Comparison of ENCODE assay signal across 11 cellular contexts in genomic region chr7:1060315-1061080, GRCh38. TPM values are rescaled to one million over a fixed set of nuclear protein-coding genes. Genes with fewer than 3 reads are reported as not detected.
DNase-seq lines count a peak whose midpoint lies in the region; ATAC-seq, FAIRE-seq and TF ChIP-seq lines count a peak whose summit lies in the region.
"Had no signal": no experiment of that assay in that cellular context is flagged by ENCODE, and none has a peak within 500 bp of the region (broad histone marks: within the 10 kb centered on the region; RNA-seq: fewer than 3 reads in every experiment).

No MANE protein-coding gene starts in this region.

- TF ChIP-seq RAD21 in H1 (IDR thresholded peaks at IDR 0.05 in 1 of 2, conservative IDR thresholded peaks at IDR 0.05 in 1 of 2; ENCODE audit: low read depth in 2 of 2, low read length in 2 of 2) (no peak), liver (IDR thresholded peaks at IDR 0.05) (no peak)

- FAIRE-seq in H1 (lab: Jason Lieb, UNC) (no peak), urothelium cell line (lab: Jason Lieb, UNC) (peak; percentile 86), HTR-8/SVneo (lab: Jason Lieb, UNC) (no peak)
- FAIRE-seq: TTC549 had no signal

- 0 out of 2 replicates have a peak overlapping the region, but pooled peaks have one; percentile 88 for H2BK15ac ChIP-seq in H1 (ENCODE audit: low read length)

- no peak overlapping the region for H2BK20ac ChIP-seq in H1 (ENCODE audit: low read length)

- no peak overlapping the region for H4K91ac ChIP-seq in H1 (replicated peaks; ENCODE audit: insufficient read length, low read length)

- peak overlapping the region; percentile 15 to 55 (median 30); a peak in 6 of 8 replicates for H3K4me3 ChIP-seq in H1 (ENCODE audit: extremely low read depth in 1 of 4, insufficient read depth in 2 of 4, low read depth in 3 of 4, low read length in 4 of 4)
- no peak overlapping the region for H3K4me3 ChIP-seq in liver (ENCODE audit: low read depth in 1 of 3, low read length in 3 of 3)

- no peaks in the 10 kb centered on the region for H3K9me3 ChIP-seq in H1 (ENCODE audit: insufficient read depth in 2 of 2, low read depth in 1 of 2, low read length in 1 of 2)
- H3K9me3 ChIP-seq in liver (ENCODE audit: control insufficient read depth in 4 of 4, low read length in 3 of 4): no peaks in the 10 kb centered on the region

- H3K79me2 ChIP-seq in H1 (ENCODE audit: control insufficient read depth in 1 of 2, insufficient read depth in 2 of 2, low read length in 2 of 2): no peaks in the 10 kb centered on the region; a peak in 1 of 4 replicates

- TF ChIP-seq POLR2A in H1 (IDR thresholded peaks at IDR 0.05; ENCODE audit: control extremely low read depth in 1 of 2, low read depth in 2 of 2, low read length in 2 of 2) (no peak), GM18505 (IDR thresholded peaks at IDR 0.05; ENCODE audit: borderline replicate concordance, extremely low read depth, insufficient read depth, insufficient read length) (no peak)

- peaks cover 14 to 16% of the 10 kb centered on the region in 2 experiments for H4K20me1 ChIP-seq in H1 (replicated peaks in 1 of 2; ENCODE audit: control insufficient read depth in 1 of 2, insufficient read depth in 2 of 2, low read length in 2 of 2)

- H3K9ac ChIP-seq in H1 (replicated peaks in 1 of 4; ENCODE audit: extremely low read depth in 1 of 4, low read depth in 3 of 4, low read length in 3 of 4): peak overlapping the region in 1 of 4 experiments; percentile 33; a peak in 2 of 7 replicates
- H3K9ac ChIP-seq in liver (ENCODE audit: low read depth in 1 of 2, low read length in 2 of 2): peak overlapping the region in 1 of 2 donors; percentile 24

- H4K5ac ChIP-seq in H1 (ENCODE audit: insufficient read length, low read depth, low read length): no peak overlapping the region

- POLR2A ChIA-PET in H1 (lab: Charles Lee; ENCODE audit: partially characterized antibody): interaction anchor here (0.5 to 2.0 kb wide), 9 partner anchors 9 to 107 kb away, joined by 3 to 6 read pairs (median 3); partner anchors contain the start of gene GPR146

- H3K36me3 ChIP-seq in H1 (ENCODE audit: control insufficient read depth in 2 of 4, insufficient read depth in 4 of 4, low read length in 3 of 4): peaks cover 0 to 11% (median 0%) of the 10 kb centered on the region in 4 experiments; a peak in 1 of 8 replicates
- no peaks in the 10 kb centered on the region for H3K36me3 ChIP-seq in liver (ENCODE audit: control insufficient read depth in 4 of 4, insufficient read depth in 3 of 4, low read depth in 1 of 4, low read length in 3 of 4)

- H3K4me2 ChIP-seq in H1 (ENCODE audit: insufficient read depth in 1 of 2, low read depth in 2 of 2, low read length in 2 of 2): peak overlapping the region; percentile 62 to 89

- peak overlapping the region; percentile 41; the same call in 1 of the 2 replicates for H4K8ac ChIP-seq in H1 (ENCODE audit: extremely low read depth, insufficient read depth, low read length)

- no peak overlapping the region for H2BK5ac ChIP-seq in H1 (ENCODE audit: low read depth, low read length)

- H2AFZ ChIP-seq in H1 (ENCODE audit: low read length): no peak overlapping the region

- CTCF ChIA-PET in H1 (lab: Charles Lee; ENCODE audit: partially characterized antibody): interaction anchor here (0.5 to 8.1 kb wide), 12 partner anchors 10 to 151 kb away, joined by 3 to 76 read pairs (median 4); partner anchors contain the start of gene GPR146

- peaks cover 5% of the 10 kb centered on the region; the same call in 1 of the 2 replicates for H3K79me1 ChIP-seq in H1 (ENCODE audit: low read depth, low read length)

- no peak overlapping the region for H2BK120ac ChIP-seq in H1 (replicated peaks; ENCODE audit: low read depth, low read length)

- DNase-seq in NCI-H82 (lab: John Stamatoyannopoulos, UW) (peak; percentile 51), H1 (ENCODE audit: low read depth in 1 of 2, low spot score in 2 of 2) (no peak), urothelium cell line (ENCODE audit: low spot score) (no peak), HTR-8/SVneo (ENCODE audit: insufficient read length, low spot score) (no peak)
- DNase-seq: KG1 had no signal

- H3K14ac ChIP-seq in H1 (ENCODE audit: insufficient read length): no peak overlapping the region

- H3K18ac ChIP-seq in H1 (ENCODE audit: extremely low read depth, low read length): no peak overlapping the region

- H2AK5ac ChIP-seq in H1 (ENCODE audit: low read depth, low read length): no peak overlapping the region

- no peaks in the 10 kb centered on the region; the same call in 1 of the 2 replicates for H3K23me2 ChIP-seq in H1 (ENCODE audit: low read depth, low read length)

- H3K4ac ChIP-seq in H1 (replicated peaks; ENCODE audit: insufficient read length, low read depth, low read length): no peak overlapping the region

- no peak for ATAC-seq in GM19463 (IDR thresholded peaks at IDR 0.05; ENCODE audit: unreplicated experiment)
- ATAC-seq in GM18505 (IDR thresholded peaks at IDR 0.05; ENCODE audit: unreplicated experiment): no peak

- TF ChIP-seq CTCF in H1 (IDR thresholded peaks at IDR 0.05; ENCODE audit: control extremely low read depth in 1 of 3, insufficient read depth in 1 of 3, low read depth in 1 of 3, low read length in 3 of 3) (no peak), liver (IDR thresholded peaks at IDR 0.05; ENCODE audit: low read depth, low read length, missing input control) (no peak)

- peak overlapping the region; percentile 50; the same call in 1 of the 2 replicates for H2BK12ac ChIP-seq in H1 (ENCODE audit: low read depth, low read length)

- H3K4me1 ChIP-seq in H1 (replicated peaks in 1 of 4; ENCODE audit: control insufficient read depth in 3 of 4, insufficient read depth in 4 of 4, low read length in 3 of 4) (peaks cover 0 to 16% (median 11%) of the 10 kb centered on the region in 4 experiments; a peak in 6 of 7 replicates), liver (ENCODE audit: control insufficient read depth in 4 of 4, insufficient read depth in 4 of 4, low read length in 3 of 4) (peaks cover 6 to 20% (median 13%) of the 10 kb centered on the region in 4 donors)

- no peaks in the 10 kb centered on the region for H3K27me3 ChIP-seq in H1 (replicated peaks in 1 of 4; ENCODE audit: control insufficient read depth in 3 of 4, extremely low read depth in 1 of 4, insufficient read depth in 3 of 4, low read length in 3 of 4)
- no peaks in the 10 kb centered on the region for H3K27me3 ChIP-seq in liver (ENCODE audit: control insufficient read depth in 4 of 4, insufficient read depth in 4 of 4, low read length in 3 of 4)

- H3K56ac ChIP-seq in H1 (replicated peaks; ENCODE audit: insufficient read length, low read depth, low read length): no peak overlapping the region

- TF ChIP-seq EP300 in H1 (IDR thresholded peaks at IDR 0.05; ENCODE audit: borderline replicate concordance in 1 of 2, low read depth in 2 of 2, low read length in 2 of 2): no peak

- no peak overlapping the region for H3K27ac ChIP-seq in H1 (ENCODE audit: low read depth, low read length)
- H3K27ac ChIP-seq in liver (ENCODE audit: low read depth in 1 of 2, low read length in 2 of 2): no peak overlapping the region

- 64% methylated on average over 32 of the region's 35 CpGs; no CpG with 5 or more reads in 1 of the 2 experiments for WGBS in H1 (ENCODE audit: extremely low coverage in 1 of 2, insufficient coverage in 1 of 2, insufficient read length in 1 of 2, insufficient replicate concordance in 2 of 2, low coverage in 1 of 2, low lambda C conversion rate in 2 of 2, missing lambda C conversion rate in 1 of 2), 2 experiments
- WGBS in liver: 41% methylated on average over 35 of the region's 35 CpGs

- H3K23ac ChIP-seq in H1 (ENCODE audit: insufficient read length): no peak overlapping the region

TF ChIP-seq in H1, 55 proteins besides CTCF, POLR2A, EP300 and RAD21 (continues in another document):
- TF ChIP-seq TEAD4 (IDR thresholded peaks at IDR 0.05; ENCODE audit: low read depth, low read length) (peak; percentile 84), SUZ12 (IDR thresholded peaks at IDR 0.05; ENCODE audit: low read length) (no peak), EZH2 (IDR thresholded peaks at IDR 0.05; ENCODE audit: low read depth, low read length, severe bottlenecking) (no peak), CREB1 (IDR thresholded peaks at IDR 0.05) (0 out of 2 replicates have a peak, but pooled peaks have one; percentile 21), BACH1 (IDR thresholded peaks at IDR 0.05; ENCODE audit: low read length) (peak; percentile 32; the same call in 1 of the 2 replicates)

TF ChIP-seq in liver, 16 proteins besides CTCF, POLR2A, EP300 and RAD21 (continues in another document):
- peak; percentile 49 to 55 for TF ChIP-seq HNF4A (conservative IDR thresholded peaks at IDR 0.05)
- no peak for TF ChIP-seq JUND (IDR thresholded peaks at IDR 0.05)
- TF ChIP-seq GABPA (IDR thresholded peaks at IDR 0.05 in 1 of 2, conservative IDR thresholded peaks at IDR 0.05 in 1 of 2): no peak
- TF ChIP-seq TAF1 (conservative IDR thresholded peaks at IDR 0.05): no peak
- TF ChIP-seq SP1 (IDR thresholded peaks at IDR 0.05): peak; percentile 42
- TF ChIP-seq FOXA2 (IDR thresholded peaks at IDR 0.05): peak; percentile 8
- TF ChIP-seq MAX (IDR thresholded peaks at IDR 0.05): no peak

RNA-seq across cellular contexts. Expression of gene GPR146, which starts 16.2 kb away (rescaled TPM):
- total RNA-seq in H1 (2021; fragmentation: NEBNext Ultra II Directional; extraction: Animal tissue kit (Norgen Biotek cat#: 25700)): 0.54 and 1.8 TPM in 2 replicates
- 2.7 and 3.9 TPM in 2 replicates for polyA plus RNA-seq in H1 (2011; rRNA removed)
- polyA plus RNA-seq in H1 (2011; cell fraction: cytosol; rRNA removed): 2.5 TPM
- polyA plus RNA-seq in H1 (2011; cell fraction: nucleus; rRNA removed): 3.3 TPM
- polyA plus RNA-seq in H1 (2012, experiment 1 of 2): 0.62 to 1.8 TPM (median 1.3 TPM) in 4 replicates
- polyA plus RNA-seq in H1 (2012, experiment 2 of 2): 2.0 TPM
- polyA plus RNA-seq in H1 (2013, experiment 1 of 2): 1.1 TPM
- polyA plus RNA-seq in H1 (2013, experiment 2 of 2): 0.79 TPM
- 2.9 and 4.5 TPM in 2 replicates for polyA minus RNA-seq in H1 (2011; rRNA and poly(A)+ RNA removed)
- polyA minus RNA-seq in H1 (2011; cell fraction: cytosol; rRNA and poly(A)+ RNA removed): 0.81 TPM
- polyA minus RNA-seq in H1 (2011; cell fraction: nucleus; rRNA and poly(A)+ RNA removed): 3.9 TPM
- 10 to 100 TPM; 27.9 to 33.5 TPM for total RNA-seq in liver
- polyA plus RNA-seq in liver: 10 to 100 TPM; 15.5 to 25.4 TPM
- polyA plus RNA-seq: neural cell had no signal

RNA-seq across cellular contexts. Expression of gene GPER1, which starts 27.4 kb away (rescaled TPM):
- 0.24 and 0.52 TPM in 2 replicates for total RNA-seq in H1 (2021; fragmentation: NEBNext Ultra II Directional; extraction: Animal tissue kit (Norgen Biotek cat#: 25700))
- 0.47 and 0.78 TPM in 2 replicates for polyA plus RNA-seq in H1 (2011; rRNA removed)
- polyA plus RNA-seq in H1 (2011; cell fraction: cytosol; rRNA removed): 0.56 TPM
- polyA plus RNA-seq in H1 (2011; cell fraction: nucleus; rRNA removed): 1.00 TPM
- polyA plus RNA-seq in H1 (2012, experiment 1 of 2): 0.36 to 0.68 TPM (median 0.62 TPM) in 4 replicates
- 0.17 TPM for polyA plus RNA-seq in H1 (2012, experiment 2 of 2)
- polyA plus RNA-seq in H1 (2013, experiment 1 of 2): 0.20 TPM
- polyA plus RNA-seq in H1 (2013, experiment 2 of 2): 0.20 TPM
- polyA minus RNA-seq in H1 (2011; rRNA and poly(A)+ RNA removed): 0.16 and 0.27 TPM in 2 replicates
- not detected for polyA minus RNA-seq in H1 (2011; cell fraction: cytosol; rRNA and poly(A)+ RNA removed)
- 0.70 TPM for polyA minus RNA-seq in H1 (2011; cell fraction: nucleus; rRNA and poly(A)+ RNA removed)
- 1 to 10 TPM; 2.9 to 6.7 TPM for total RNA-seq in liver
- 10 to 100 TPM in 1 of 2 donors, 1 to 10 TPM in 1; 8.0 to 23.1 TPM for polyA plus RNA-seq in liver
- total RNA-seq: activated naive CD4-positive, alpha-beta T cell treated with anti-CD3 and anti-CD28 coated beads for 36 hours had no signal
- polyA plus RNA-seq: neural cell had no signal

Comparison
In these comparisons a context has a peak if more than half of its experiments do, and no peak if none do; other contexts are left out.
1. H3K4me3 ChIP-seq: peak in H1 (4 of 4); none in liver (0 of 3).
2. RNA of gene GPR146, which starts 16.2 kb away (total RNA-seq): 27.9 to 33.5 TPM in liver; 0.54 to 1.8 TPM in H1; every median in the first group is over 10 times any median in the second.